In genomic region chr6:6434151-6434550, GRCh38 we compare ENCODE assay signal across 25 cellular contexts.
"Had no signal": no experiment of that assay in that cellular context is flagged by ENCODE, and none has a peak within 500 bp of the region (broad histone marks: within the 10 kb centered on the region; RNA-seq: fewer than 3 reads in every experiment).

No MANE protein-coding gene starts in this region.

- H3K27me3 ChIP-seq: gastrocnemius medialis, sigmoid colon, spleen, testis, tibial artery, upper lobe of left lung had no signal

- H3K27ac ChIP-seq: coronary artery, gastrocnemius medialis, psoas muscle, sigmoid colon, skin epidermis, spleen, testis, tibial artery, upper lobe of left lung had no signal

- H3K9me3 ChIP-seq: gastrocnemius medialis, psoas muscle, testis, tibial artery had no signal

- FAIRE-seq: endothelial cell of umbilical vein, urothelium cell line had no signal

- H3K4me3 ChIP-seq: coronary artery, gastrocnemius medialis, psoas muscle, sigmoid colon, skin epidermis, spleen, testis, tibial artery, upper lobe of left lung had no signal

- DNase-seq: dermis blood vessel endothelial cell; effector memory CD4-positive, alpha-beta T cell; gastrocnemius medialis; head of caudate nucleus; kidney; naive thymus-derived CD8-positive, alpha-beta T cell; nephron progenitor cell; nucleus accumbens; posterior cingulate gyrus; psoas muscle; right cardiac atrium; sigmoid colon; spleen; stimulated activated CD4-positive, alpha-beta T cell treated with anti-CD3 and anti-CD28 coated beads, Interleukin-4, amount 100 ng/mL, for 4 hours; stimulated activated naive CD8-positive, alpha-beta T cell treated with anti-CD3 and anti-CD28 coated beads, Interleukin-15, Interleukin-2, amounts not matched to agents 100 U/mL and 50 U/mL, for 24 hours; substantia nigra; testis; tibial artery; upper lobe of left lung had no signal

- H3K4me1 ChIP-seq: gastrocnemius medialis, psoas muscle, sigmoid colon, spleen, testis, tibial artery, upper lobe of left lung had no signal

- ATAC-seq: gastrocnemius medialis; left lobe of liver; naive thymus-derived CD8-positive, alpha-beta T cell; psoas muscle; right cardiac atrium; stimulated activated memory B cell treated with anti-CD40 and anti-IgM and Interleukin-4, amounts not matched to agents 10 μg/mL and 1 μg/mL and 100 μg/mL, for 72 hours; stimulated activated naive CD8-positive, alpha-beta T cell treated with anti-CD3 and anti-CD28 coated beads, Interleukin-15, Interleukin-2, amounts not matched to agents 100 U/mL and 50 U/mL, for 24 hours had no signal

- H3K36me3 ChIP-seq: gastrocnemius medialis, sigmoid colon, spleen, tibial artery, upper lobe of left lung had no signal
